14 cellular contexts compared by ENCODE assay signal in the genomic region with DNA sequence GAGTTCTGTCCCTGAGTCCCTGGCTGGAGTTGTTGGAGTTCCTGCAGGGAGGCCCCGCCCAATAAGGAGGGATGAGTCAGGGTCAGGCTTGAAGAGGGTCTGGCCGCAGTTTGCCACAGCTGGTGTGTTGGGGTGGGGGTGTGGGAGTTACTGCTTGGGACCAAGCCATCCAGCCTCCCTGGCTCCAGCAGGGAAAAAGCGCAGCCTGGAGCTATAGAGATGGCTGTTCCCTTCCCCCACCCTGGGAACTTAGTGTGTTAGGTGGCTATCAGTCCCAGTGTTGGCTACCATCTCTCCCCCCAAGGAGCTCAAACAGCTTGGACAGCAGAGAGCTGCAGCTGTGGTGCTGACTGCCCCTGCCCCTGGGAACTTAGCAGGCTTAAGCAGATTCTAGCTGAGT.
"Had no signal": no experiment of that assay in that cellular context is flagged by ENCODE, and none has a peak within 500 bp of the region (broad histone marks: within the 10 kb centered on the region; RNA-seq: fewer than 3 reads in every experiment).

No MANE protein-coding gene starts in this region.

- H3K4me2 ChIP-seq: smooth muscle cell had no signal

- FAIRE-seq: bronchial epithelial cell had no signal

- H3K4me1 ChIP-seq: ascending aorta, esophagus muscularis mucosa, transverse colon had no signal

- H3K36me3 ChIP-seq: ascending aorta, esophagus muscularis mucosa, left lung, transverse colon had no signal

- H3K4me3 ChIP-seq: ascending aorta, esophagus muscularis mucosa, left lung, smooth muscle cell, transverse colon had no signal

- H3K27ac ChIP-seq: ascending aorta, esophagus muscularis mucosa, left lung, transverse colon had no signal

- DNase-seq: activated CD4-positive, alpha-beta T cell treated with anti-CD3 and anti-CD28 coated beads for 36 hours; activated CD8-positive, alpha-beta memory T cell treated with anti-CD3 and anti-CD28 coated beads, Interleukin-2, amount 50 U/mL, for 4 hours; activated CD8-positive, alpha-beta T cell treated with anti-CD3 and anti-CD28 coated beads for 36 hours; activated T-cell treated with anti-CD3 and anti-CD28 coated beads, Interleukin-2, amount 50 U/mL, for 72 hours; mesenchymal stem cell; retina; T-cell; T1000; transverse colon had no signal

- H3K27me3 ChIP-seq: ascending aorta, esophagus muscularis mucosa, left lung, transverse colon had no signal

- ATAC-seq: activated CD4-positive, alpha-beta T cell treated with anti-CD3 and anti-CD28 coated beads for 36 hours; activated CD8-positive, alpha-beta T cell treated with anti-CD3 and anti-CD28 coated beads for 36 hours; activated T-cell treated with anti-CD3 and anti-CD28 coated beads, Interleukin-2, amount 50 U/mL, for 72 hours; left lung; T-cell had no signal
